ENCODE assay signal across 28 cellular contexts in genomic region chr6:104949206-104949605, GRCh38. TPM values are rescaled to one million over a fixed set of nuclear protein-coding genes. Genes with fewer than 3 reads are reported as not detected.
"Had no signal": no experiment of that assay in that cellular context is flagged by ENCODE, and none has a peak within 500 bp of the region (broad histone marks: within the 10 kb centered on the region; RNA-seq: fewer than 3 reads in every experiment).

No MANE protein-coding gene starts in this region.

- H3K9me3 ChIP-seq: adrenal gland, colonic mucosa, Peyer's patch, SJCRH30, SK-N-SH had no signal

- H3K27ac Mint-ChIP-seq: activated CD4-positive, alpha-beta memory T cell treated with anti-CD3 and anti-CD28 coated beads, Interleukin-2, amount 10 ng/mL, durations not matched to agents 7 days and 5 days; activated CD4-positive, alpha-beta T cell treated with anti-CD3 and anti-CD28 coated beads for 36 hours; activated naive CD8-positive, alpha-beta T cell treated with anti-CD3 and anti-CD28 coated beads, Interleukin-2, amount 10 ng/mL, durations not matched to agents 7 days and 5 days; activated T-cell treated with anti-CD3 and anti-CD28 coated beads, Interleukin-2, amount 50 U/mL, for 72 hours; activated T-helper 2 cell treated with anti-CD3 and anti-CD28 coated beads, Interferon-gamma antibody, Interleukin-2, Interleukin-4, amounts not matched to agents 10 μg/mL and 5 μg/mL and 100 μg/mL, durations not matched to agents 14 hours and 24 hours and 36 hours had no signal

- H3K27me3 ChIP-seq: SJCRH30 had no signal

- H3K4me3 ChIP-seq: adrenal gland, colonic mucosa, Peyer's patch, SJCRH30 had no signal

- DNase-seq: activated CD4-positive, alpha-beta memory T cell treated with anti-CD3 and anti-CD28 coated beads, Interleukin-2, amount 10 ng/mL, durations not matched to agents 7 days and 5 days; activated CD4-positive, alpha-beta T cell treated with anti-CD3 and anti-CD28 coated beads for 36 hours; activated CD4-positive, alpha-beta T cell treated with anti-CD3 and anti-CD28 coated beads, Interleukin-2, amount 50 U/mL, for 1 hour; activated CD8-positive, alpha-beta memory T cell treated with anti-CD3 and anti-CD28 coated beads, Interleukin-2, amount 50 U/mL, for 4 hours; activated gamma-delta T cell treated with Interleukin-2 at 50 U/mL for 16 hours; activated naive CD4-positive, alpha-beta T cell treated with anti-CD3 and anti-CD28 coated beads, Interleukin-2, amount 50 U/mL, for 16 hours; activated naive CD8-positive, alpha-beta T cell treated with anti-CD3 and anti-CD28 coated beads, Interleukin-2, amount 10 ng/mL, durations not matched to agents 7 days and 5 days; activated T-cell treated with anti-CD3 and anti-CD28 coated beads, Interleukin-2, amount 50 U/mL, for 72 hours; adrenal gland; anterior cingulate cortex; caudate nucleus; colonic mucosa; NCI-H1105 treated with DMSO at 0.1 percent for 48 hours; NCI-H146; NCI-H187 treated with DMSO at 0.1 percent for 48 hours; NCI-H2081 treated with DMSO at 0.1 percent for 48 hours; NCI-H446; NCI-H524 treated with DMSO at 0.1 percent for 48 hours; NCI-H82; Peyer's patch; Right ventricle myocardium superior; SJCRH30; SK-N-SH; T-helper 1 cell had no signal

- H3K4me3 Mint-ChIP-seq: activated CD4-positive, alpha-beta memory T cell treated with anti-CD3 and anti-CD28 coated beads, Interleukin-2, amount 10 ng/mL, durations not matched to agents 7 days and 5 days; activated CD4-positive, alpha-beta T cell treated with anti-CD3 and anti-CD28 coated beads for 36 hours; activated naive CD8-positive, alpha-beta T cell treated with anti-CD3 and anti-CD28 coated beads, Interleukin-2, amount 10 ng/mL, durations not matched to agents 7 days and 5 days; activated T-cell treated with anti-CD3 and anti-CD28 coated beads, Interleukin-2, amount 50 U/mL, for 72 hours had no signal

- H3K4me1 Mint-ChIP-seq: activated CD4-positive, alpha-beta T cell treated with anti-CD3 and anti-CD28 coated beads for 36 hours had no signal

- H3K36me3 ChIP-seq: adrenal gland, colonic mucosa, Peyer's patch, SJCRH30 had no signal

- H3K4me1 ChIP-seq: adrenal gland, colonic mucosa, Peyer's patch, SJCRH30 had no signal

- H3K9me3 Mint-ChIP-seq: activated CD4-positive, alpha-beta memory T cell treated with anti-CD3 and anti-CD28 coated beads, Interleukin-2, amount 10 ng/mL, durations not matched to agents 7 days and 5 days; activated T-helper 2 cell treated with anti-CD3 and anti-CD28 coated beads, Interferon-gamma antibody, Interleukin-2, Interleukin-4, amounts not matched to agents 10 μg/mL and 5 μg/mL and 100 μg/mL, durations not matched to agents 14 hours and 24 hours and 36 hours had no signal

- H3K9ac ChIP-seq: SK-N-SH had no signal

- H3K27ac ChIP-seq: adrenal gland, colonic mucosa, Peyer's patch, RWPE1, SJCRH30, VCaP had no signal

- ATAC-seq: activated CD4-positive, alpha-beta T cell treated with anti-CD3 and anti-CD28 coated beads for 36 hours; activated T-cell treated with anti-CD3 and anti-CD28 coated beads, Interleukin-2, amount 50 U/mL, for 72 hours had no signal

RNA-seq across cellular contexts. Expression of gene LIN28B, which starts 7.7 kb away (rescaled TPM):
- total RNA-seq: activated CD4-positive, alpha-beta memory T cell treated with anti-CD3 and anti-CD28 coated beads, Interleukin-2, amount 10 ng/mL, durations not matched to agents 7 days and 5 days; activated CD4-positive, alpha-beta T cell treated with anti-CD3 and anti-CD28 coated beads for 36 hours; activated naive CD8-positive, alpha-beta T cell treated with anti-CD3 and anti-CD28 coated beads, Interleukin-2, amount 10 ng/mL, durations not matched to agents 7 days and 5 days; activated T-cell treated with anti-CD3 and anti-CD28 coated beads, Interleukin-2, amount 50 U/mL, for 72 hours; Peyer's patch; Right ventricle myocardium superior; T-helper 2 cell treated with Interferon-gamma antibody and Interleukin-4, amounts not matched to agents 100 ng/mL and 5 ng/mL, for 36 hours had no signal
